Comparison of ENCODE assay signal across 22 cellular contexts in genomic region chr2:237384672-237385020, GRCh38. TPM values are rescaled to one million over a fixed set of nuclear protein-coding genes. Genes with fewer than 3 reads are reported as not detected.
DNase-seq lines count a peak whose midpoint lies in the region; ATAC-seq and TF ChIP-seq lines count a peak whose summit lies in the region.
"Had no signal": no experiment of that assay in that cellular context is flagged by ENCODE, and none has a peak within 500 bp of the region (broad histone marks: within the 10 kb centered on the region; RNA-seq: fewer than 3 reads in every experiment).

No MANE protein-coding gene starts in this region.

- H4K8ac ChIP-seq in mesendoderm (ENCODE audit: low read depth, low read length): no peak overlapping the region

- in situ Hi-C loops in transverse colon (cut with MboI; ENCODE audit: low pct_ligation_motif_present in 1 of 4, low pct_unique_long_range_greater_than_20kb in 1 of 4, low sequenced_read_pairs in 3 of 4): no loop called here

- no peak overlapping the region for H3K4ac ChIP-seq in mesendoderm (ENCODE audit: low read depth, low read length)

- H3K27ac ChIP-seq in gastroesophageal sphincter (peak overlapping the region in 3 of 4 donors; percentile 3 to 63 (median 11)), transverse colon (peak overlapping the region in 3 of 4 donors; percentile 4 to 51 (median 44)), mesendoderm (ENCODE audit: low read depth, low read length) (no peak overlapping the region)
- H3K27ac ChIP-seq: C4-2B, RWPE1 had no signal

- no peak overlapping the region for H2BK120ac ChIP-seq in mesendoderm (ENCODE audit: low read depth, low read length)

- H2BK15ac ChIP-seq in mesendoderm (replicated peaks; ENCODE audit: low read depth): no peak overlapping the region

- H3K4me2 ChIP-seq in mesendoderm (ENCODE audit: low read length): no peak overlapping the region

- no peak overlapping the region for H3K23ac ChIP-seq in mesendoderm (ENCODE audit: low read length)

- H3K9ac ChIP-seq in adipocyte (ENCODE audit: low read length) (peak overlapping the region; percentile 14), mesendoderm (ENCODE audit: low read length) (no peak overlapping the region)

- no peak for TF ChIP-seq POLR2A in gastroesophageal sphincter (IDR thresholded peaks at IDR 0.05)
- no peak for TF ChIP-seq POLR2A in transverse colon (IDR thresholded peaks at IDR 0.05)

- ATAC-seq in gastroesophageal sphincter: no peak
- peak; percentile 14 for ATAC-seq in sciatic nerve
- ATAC-seq: HepG2, PC-3 had no signal

- H2BK5ac ChIP-seq in mesendoderm (ENCODE audit: low read length): no peak overlapping the region

- H3K27me3 ChIP-seq in adipocyte (replicated peaks; ENCODE audit: control insufficient read depth, insufficient read depth, low read length) (no peaks in the 10 kb centered on the region), gastroesophageal sphincter (no peaks in the 10 kb centered on the region), transverse colon (no peaks in the 10 kb centered on the region), mesendoderm (ENCODE audit: insufficient read depth, low read length, poor library complexity) (no peaks in the 10 kb centered on the region)

- H3K4me3 ChIP-seq in adipocyte (ENCODE audit: low read length): no peak overlapping the region
- H3K4me3 ChIP-seq in gastroesophageal sphincter: no peak overlapping the region
- H3K4me3 ChIP-seq in transverse colon: no peak overlapping the region
- no peak overlapping the region for H3K4me3 ChIP-seq in mesendoderm (ENCODE audit: low read length)

- H3K9me3 ChIP-seq in adipocyte (ENCODE audit: control insufficient read depth, low read length) (no peaks in the 10 kb centered on the region), gastroesophageal sphincter (no peaks in the 10 kb centered on the region), transverse colon (no peaks in the 10 kb centered on the region)

- intact Hi-C loops in sciatic nerve (cut with DNase I) (no loop called here), transverse colon (cut with DNase I; ENCODE audit: low total_unique reads) (no loop called here)

- H2AK5ac ChIP-seq in mesendoderm (ENCODE audit: low read length): no peak overlapping the region

- DNase-seq in adipocyte (ENCODE audit: low read depth) (no peak), sciatic nerve (ENCODE audit: low spot score) (no peak), transverse colon (no peak), T-helper 9 cell (no peak), NCI-H2196 treated with DMSO at 0.1 percent for 48 hours (lab: John Stamatoyannopoulos, UW; ENCODE audit: unreplicated experiment) (no peak), mesendoderm (no peak), COLO668 (lab: John Stamatoyannopoulos, UW; ENCODE audit: unreplicated experiment) (no peak)
- DNase-seq: ACHN, AML-193, DMS79 treated with DMSO at 0.1 percent for 48 hours, KG1, NCI-H1105 treated with DMSO at 0.1 percent for 48 hours, NCI-H1694, NCI-H2227 treated with DMSO at 0.1 percent for 48 hours, NCI-H510A treated with DMSO at 0.1 percent for 48 hours, NCI-H774, PC-3, SIG-M5 had no signal

- TF ChIP-seq CTCF in gastroesophageal sphincter (IDR thresholded peaks at IDR 0.05): no peak
- TF ChIP-seq CTCF in transverse colon (IDR thresholded peaks at IDR 0.05): no peak

- peaks cover 46% of the 10 kb centered on the region for H3K4me1 ChIP-seq in adipocyte (ENCODE audit: control insufficient read depth, insufficient read depth, low read length)
- peaks cover 0 to 19% (median under 1%) of the 10 kb centered on the region in 3 donors for H3K4me1 ChIP-seq in gastroesophageal sphincter
- H3K4me1 ChIP-seq in transverse colon: peaks cover 0 to 4% (median under 1%) of the 10 kb centered on the region in 4 donors
- no peaks in the 10 kb centered on the region for H3K4me1 ChIP-seq in mesendoderm (ENCODE audit: control insufficient read depth, low read depth, low read length)

- H3K56ac ChIP-seq in mesendoderm (ENCODE audit: low read length): no peak overlapping the region

- H3K36me3 ChIP-seq in adipocyte (ENCODE audit: control insufficient read depth, insufficient read depth, low read length, severe bottlenecking): peaks cover 92% of the 10 kb centered on the region
- H3K36me3 ChIP-seq in gastroesophageal sphincter: peaks cover 0 to 38% of the 10 kb centered on the region in 2 donors
- H3K36me3 ChIP-seq in transverse colon: no peaks in the 10 kb centered on the region
- no peaks in the 10 kb centered on the region for H3K36me3 ChIP-seq in mesendoderm (ENCODE audit: control insufficient read depth, insufficient read depth, low read length)

- no peak for TF ChIP-seq EP300 in gastroesophageal sphincter (IDR thresholded peaks at IDR 0.05)
- TF ChIP-seq EP300 in transverse colon (IDR thresholded peaks at IDR 0.05; ENCODE audit: low read depth): no peak

- no peak overlapping the region for H4K5ac ChIP-seq in mesendoderm (ENCODE audit: low read length)

- no peak overlapping the region for H3K18ac ChIP-seq in mesendoderm (ENCODE audit: low read length)

- H3K79me2 ChIP-seq in mesendoderm (ENCODE audit: control insufficient read depth, insufficient read depth, low read length): no peaks in the 10 kb centered on the region

- H3K79me1 ChIP-seq in mesendoderm (ENCODE audit: low read length): no peaks in the 10 kb centered on the region

RNA-seq across cellular contexts. Expression of gene COL6A3, which starts 29.3 kb away (rescaled TPM):
- 100 to 1,000 TPM; 110 to 421 (median 310) TPM for total RNA-seq in gastroesophageal sphincter
- total RNA-seq in sciatic nerve: 198 TPM
- total RNA-seq in transverse colon: 100 to 1,000 TPM in 1 of 4 donors, 10 to 100 TPM in 3; 68.1 to 261 (median 75.6) TPM
- 0.76 TPM for polyA plus RNA-seq in mesendoderm (2013, experiment 1 of 2)
- polyA plus RNA-seq in mesendoderm (2013, experiment 2 of 2): 0.81 TPM
- total RNA-seq: HepG2 had no signal
